1 cellular context compared by ENCODE assay signal in genomic region chr17:75904749-75905521, GRCh38.
TF ChIP-seq lines count a peak whose summit lies in the region.

MRPL38 (minus strand) TSS chr17:75904884; CDS start chr17:75904875, 9 bp downstream.

TF ChIP-seq in K562, 482 proteins besides CTCF, POLR2A, EP300 and RAD21 (continued from another document and continues in another):
- no peak for TF ChIP-seq ZNF395 (CRISPR knock-in tag; IDR thresholded peaks at IDR 0.05)
- TF ChIP-seq CHD2 (IDR thresholded peaks at IDR 0.05; ENCODE audit: low read depth, low read length), result no peak
- TF ChIP-seq, protein P1, sequence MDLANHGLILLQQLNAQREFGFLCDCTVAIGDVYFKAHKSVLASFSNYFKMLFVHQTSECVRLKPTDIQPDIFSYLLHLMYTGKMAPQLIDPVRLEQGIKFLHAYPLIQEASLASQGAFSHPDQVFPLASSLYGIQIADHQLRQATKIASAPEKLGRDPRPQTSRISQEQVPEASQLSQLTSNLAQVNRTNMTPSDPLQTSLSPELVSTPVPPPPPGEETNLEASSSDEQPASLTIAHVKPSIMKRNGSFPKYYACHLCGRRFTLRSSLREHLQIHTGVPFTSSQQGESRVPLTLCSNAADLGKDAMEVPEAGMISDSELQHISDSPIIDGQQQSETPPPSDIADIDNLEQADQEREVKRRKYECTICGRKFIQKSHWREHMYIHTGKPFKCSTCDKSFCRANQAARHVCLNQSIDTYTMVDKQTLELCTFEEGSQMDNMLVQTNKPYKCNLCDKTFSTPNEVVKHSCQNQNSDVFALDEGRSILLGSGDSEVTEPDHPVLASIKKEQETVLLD (IDR thresholded peaks at IDR 0.05), result peak; percentile 47
- TF ChIP-seq, protein P2, sequence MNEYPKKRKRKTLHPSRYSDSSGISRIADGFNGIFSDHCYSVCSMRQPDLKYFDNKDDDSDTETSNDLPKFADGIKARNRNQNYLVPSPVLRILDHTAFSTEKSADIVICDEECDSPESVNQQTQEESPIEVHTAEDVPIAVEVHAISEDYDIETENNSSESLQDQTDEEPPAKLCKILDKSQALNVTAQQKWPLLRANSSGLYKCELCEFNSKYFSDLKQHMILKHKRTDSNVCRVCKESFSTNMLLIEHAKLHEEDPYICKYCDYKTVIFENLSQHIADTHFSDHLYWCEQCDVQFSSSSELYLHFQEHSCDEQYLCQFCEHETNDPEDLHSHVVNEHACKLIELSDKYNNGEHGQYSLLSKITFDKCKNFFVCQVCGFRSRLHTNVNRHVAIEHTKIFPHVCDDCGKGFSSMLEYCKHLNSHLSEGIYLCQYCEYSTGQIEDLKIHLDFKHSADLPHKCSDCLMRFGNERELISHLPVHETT (CRISPR knock-in tag; conservative IDR thresholded peaks at IDR 0.05 in 1 of 2, IDR thresholded peaks at IDR 0.05 in 1 of 2), result peak in 1 of 2 experiments; percentile 96; a peak in 2 of 4 replicates
- no peak for TF ChIP-seq ATF6 (CRISPR knock-in tag; IDR thresholded peaks at IDR 0.05)
- TF ChIP-seq, protein P3, sequence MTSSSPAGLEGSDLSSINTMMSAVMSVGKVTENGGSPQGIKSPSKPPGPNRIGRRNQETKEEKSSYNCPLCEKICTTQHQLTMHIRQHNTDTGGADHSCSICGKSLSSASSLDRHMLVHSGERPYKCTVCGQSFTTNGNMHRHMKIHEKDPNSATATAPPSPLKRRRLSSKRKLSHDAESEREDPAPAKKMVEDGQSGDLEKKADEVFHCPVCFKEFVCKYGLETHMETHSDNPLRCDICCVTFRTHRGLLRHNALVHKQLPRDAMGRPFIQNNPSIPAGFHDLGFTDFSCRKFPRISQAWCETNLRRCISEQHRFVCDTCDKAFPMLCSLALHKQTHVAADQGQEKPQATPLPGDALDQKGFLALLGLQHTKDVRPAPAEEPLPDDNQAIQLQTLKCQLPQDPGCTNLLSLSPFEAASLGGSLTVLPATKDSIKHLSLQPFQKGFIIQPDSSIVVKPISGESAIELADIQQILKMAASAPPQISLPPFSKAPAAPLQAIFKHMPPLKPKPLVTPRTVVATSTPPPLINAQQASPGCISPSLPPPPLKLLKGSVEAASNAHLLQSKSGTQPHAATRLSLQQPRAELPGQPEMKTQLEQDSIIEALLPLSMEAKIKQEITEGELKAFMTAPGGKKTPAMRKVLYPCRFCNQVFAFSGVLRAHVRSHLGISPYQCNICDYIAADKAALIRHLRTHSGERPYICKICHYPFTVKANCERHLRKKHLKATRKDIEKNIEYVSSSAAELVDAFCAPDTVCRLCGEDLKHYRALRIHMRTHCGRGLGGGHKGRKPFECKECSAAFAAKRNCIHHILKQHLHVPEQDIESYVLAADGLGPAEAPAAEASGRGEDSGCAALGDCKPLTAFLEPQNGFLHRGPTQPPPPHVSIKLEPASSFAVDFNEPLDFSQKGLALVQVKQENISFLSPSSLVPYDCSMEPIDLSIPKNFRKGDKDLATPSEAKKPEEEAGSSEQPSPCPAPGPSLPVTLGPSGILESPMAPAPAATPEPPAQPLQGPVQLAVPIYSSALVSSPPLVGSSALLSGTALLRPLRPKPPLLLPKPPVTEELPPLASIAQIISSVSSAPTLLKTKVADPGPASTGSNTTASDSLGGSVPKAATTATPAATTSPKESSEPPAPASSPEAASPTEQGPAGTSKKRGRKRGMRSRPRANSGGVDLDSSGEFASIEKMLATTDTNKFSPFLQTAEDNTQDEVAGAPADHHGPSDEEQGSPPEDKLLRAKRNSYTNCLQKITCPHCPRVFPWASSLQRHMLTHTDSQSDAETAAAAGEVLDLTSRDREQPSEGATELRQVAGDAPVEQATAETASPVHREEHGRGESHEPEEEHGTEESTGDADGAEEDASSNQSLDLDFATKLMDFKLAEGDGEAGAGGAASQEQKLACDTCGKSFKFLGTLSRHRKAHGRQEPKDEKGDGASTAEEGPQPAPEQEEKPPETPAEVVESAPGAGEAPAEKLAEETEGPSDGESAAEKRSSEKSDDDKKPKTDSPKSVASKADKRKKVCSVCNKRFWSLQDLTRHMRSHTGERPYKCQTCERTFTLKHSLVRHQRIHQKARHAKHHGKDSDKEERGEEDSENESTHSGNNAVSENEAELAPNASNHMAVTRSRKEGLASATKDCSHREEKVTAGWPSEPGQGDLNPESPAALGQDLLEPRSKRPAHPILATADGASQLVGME (CRISPR knock-in tag; IDR thresholded peaks at IDR 0.05), result 0 out of 2 replicates have a peak, but pooled peaks have one; percentile 34
- no peak for TF ChIP-seq ZNF311 (CRISPR knock-in tag; IDR thresholded peaks at IDR 0.05)
- TF ChIP-seq CSDE1 (IDR thresholded peaks at IDR 0.05), result no peak
- TF ChIP-seq TSHZ1 (CRISPR knock-in tag; IDR thresholded peaks at IDR 0.05), result no peak
- peak in 1 of 2 experiments; percentile 53; a peak in 1 of 4 replicates for TF ChIP-seq TRIM24 (IDR thresholded peaks at IDR 0.05)
- TF ChIP-seq SMAD1 (IDR thresholded peaks at IDR 0.05; ENCODE audit: low read depth, low read length, partially characterized antibody), result no peak
- TF ChIP-seq ZNF347 (CRISPR knock-in tag; IDR thresholded peaks at IDR 0.05; ENCODE audit: low read depth), result no peak
- no peak for TF ChIP-seq ZNF140 (CRISPR knock-in tag; IDR thresholded peaks at IDR 0.05)
- TF ChIP-seq ZBTB26 (CRISPR knock-in tag; IDR thresholded peaks at IDR 0.05), result no peak
- TF ChIP-seq ILF3 (IDR thresholded peaks at IDR 0.05; ENCODE audit: borderline replicate concordance), result peak; percentile 41; the same call in 1 of the 2 replicates
- peak; percentile 21 for TF ChIP-seq E2F8 (IDR thresholded peaks at IDR 0.05; ENCODE audit: low read depth, partially characterized antibody)
- no peak for TF ChIP-seq GTF2F1 (IDR thresholded peaks at IDR 0.05; ENCODE audit: low read depth, low read length)
- TF ChIP-seq ZNF830 (CRISPR knock-in tag; IDR thresholded peaks at IDR 0.05), result no peak
- TF ChIP-seq CBFA2T2 (conservative IDR thresholded peaks at IDR 0.05), result no peak
- peak; percentile 49; the same call in 1 of the 2 replicates for TF ChIP-seq EGR1 (conservative IDR thresholded peaks at IDR 0.05)
- no peak for TF ChIP-seq BDP1 (IDR thresholded peaks at IDR 0.05; ENCODE audit: insufficient read depth, insufficient read length)
- peak; percentile 54 for TF ChIP-seq NFE2 (IDR thresholded peaks at IDR 0.05; ENCODE audit: low read depth)
- TF ChIP-seq, protein P4, sequence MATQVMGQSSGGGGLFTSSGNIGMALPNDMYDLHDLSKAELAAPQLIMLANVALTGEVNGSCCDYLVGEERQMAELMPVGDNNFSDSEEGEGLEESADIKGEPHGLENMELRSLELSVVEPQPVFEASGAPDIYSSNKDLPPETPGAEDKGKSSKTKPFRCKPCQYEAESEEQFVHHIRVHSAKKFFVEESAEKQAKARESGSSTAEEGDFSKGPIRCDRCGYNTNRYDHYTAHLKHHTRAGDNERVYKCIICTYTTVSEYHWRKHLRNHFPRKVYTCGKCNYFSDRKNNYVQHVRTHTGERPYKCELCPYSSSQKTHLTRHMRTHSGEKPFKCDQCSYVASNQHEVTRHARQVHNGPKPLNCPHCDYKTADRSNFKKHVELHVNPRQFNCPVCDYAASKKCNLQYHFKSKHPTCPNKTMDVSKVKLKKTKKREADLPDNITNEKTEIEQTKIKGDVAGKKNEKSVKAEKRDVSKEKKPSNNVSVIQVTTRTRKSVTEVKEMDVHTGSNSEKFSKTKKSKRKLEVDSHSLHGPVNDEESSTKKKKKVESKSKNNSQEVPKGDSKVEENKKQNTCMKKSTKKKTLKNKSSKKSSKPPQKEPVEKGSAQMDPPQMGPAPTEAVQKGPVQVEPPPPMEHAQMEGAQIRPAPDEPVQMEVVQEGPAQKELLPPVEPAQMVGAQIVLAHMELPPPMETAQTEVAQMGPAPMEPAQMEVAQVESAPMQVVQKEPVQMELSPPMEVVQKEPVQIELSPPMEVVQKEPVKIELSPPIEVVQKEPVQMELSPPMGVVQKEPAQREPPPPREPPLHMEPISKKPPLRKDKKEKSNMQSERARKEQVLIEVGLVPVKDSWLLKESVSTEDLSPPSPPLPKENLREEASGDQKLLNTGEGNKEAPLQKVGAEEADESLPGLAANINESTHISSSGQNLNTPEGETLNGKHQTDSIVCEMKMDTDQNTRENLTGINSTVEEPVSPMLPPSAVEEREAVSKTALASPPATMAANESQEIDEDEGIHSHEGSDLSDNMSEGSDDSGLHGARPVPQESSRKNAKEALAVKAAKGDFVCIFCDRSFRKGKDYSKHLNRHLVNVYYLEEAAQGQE (CRISPR knock-in tag; IDR thresholded peaks at IDR 0.05; ENCODE audit: low read depth), result peak; percentile 74; the same call in 1 of the 2 replicates
- TF ChIP-seq PRMT5 (CRISPR knock-in tag; IDR thresholded peaks at IDR 0.05), result no peak
